18 cellular contexts compared by ENCODE assay signal in the genomic region with DNA sequence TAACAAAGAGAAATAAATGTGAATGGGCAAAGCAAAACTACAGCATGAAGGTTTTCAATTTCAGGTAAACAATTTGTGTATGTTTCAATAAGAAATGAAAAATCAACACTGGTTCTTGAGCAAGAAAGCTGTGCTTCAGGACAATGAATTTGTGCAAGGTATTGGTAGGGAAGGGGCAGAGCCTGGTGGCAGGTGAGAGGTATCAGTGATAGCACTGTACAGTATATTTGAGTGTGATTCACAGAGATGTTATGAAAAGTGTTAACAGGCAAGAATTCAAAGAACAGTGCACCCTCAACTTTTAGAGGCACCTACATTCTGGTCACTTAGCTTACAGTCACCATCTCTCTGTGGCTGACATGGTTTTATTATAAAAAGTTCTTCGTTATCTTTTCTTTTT. TPM values are rescaled to one million over a fixed set of nuclear protein-coding genes. Genes with fewer than 3 reads are reported as not detected.
DNase-seq lines count a peak whose midpoint lies in the region; ATAC-seq and TF ChIP-seq lines count a peak whose summit lies in the region.
"Had no signal": no experiment of that assay in that cellular context is flagged by ENCODE, and none has a peak within 500 bp of the region (broad histone marks: within the 10 kb centered on the region; RNA-seq: fewer than 3 reads in every experiment).

No MANE protein-coding gene starts in this region.

- H3K9me3 Mint-ChIP-seq in nephron (no peaks in the 10 kb centered on the region), HFFc6 (no peaks in the 10 kb centered on the region)
- H3K9me3 Mint-ChIP-seq: CD4-positive, CD25-positive, alpha-beta regulatory T cell had no signal

- intact Hi-C loops in left ventricle myocardium inferior (cut with micrococcal nuclease) (no loop called here), Right ventricle myocardium inferior (cut with DNase I) (no loop called here), colonic mucosa (cut with DNase I) (no loop called here)

- H3K36me3 ChIP-seq in left ventricle myocardium inferior: no peaks in the 10 kb centered on the region
- no peaks in the 10 kb centered on the region for H3K36me3 ChIP-seq in colonic mucosa

- H3K36me3 Mint-ChIP-seq in nephron (ENCODE audit: low read depth) (no peaks in the 10 kb centered on the region), HFFc6 (ENCODE audit: low read depth) (no peaks in the 10 kb centered on the region)
- H3K36me3 Mint-ChIP-seq: CD4-positive, CD25-positive, alpha-beta regulatory T cell had no signal

- H3K27ac ChIP-seq in left ventricle myocardium inferior (replicated peaks) (peak overlapping the region; percentile 59), colonic mucosa (peak overlapping the region; percentile 71)
- H3K27ac ChIP-seq: GM23248 had no signal

- H3K4me1 Mint-ChIP-seq in nephron (peaks cover 49% of the 10 kb centered on the region), HFFc6 (ENCODE audit: low read depth) (peaks cover 23% of the 10 kb centered on the region)

- ATAC-seq in Right ventricle myocardium inferior (no peak), GM21447 (IDR thresholded peaks at IDR 0.05; ENCODE audit: unreplicated experiment) (no peak), HG03039 (IDR thresholded peaks at IDR 0.05; ENCODE audit: unreplicated experiment) (no peak)
- ATAC-seq: HCT116 had no signal

- no peak overlapping the region for H3K9ac ChIP-seq in colonic mucosa (ENCODE audit: low read depth in 2 of 2, low read length in 2 of 2)
- H3K9ac ChIP-seq: GM23248 had no signal

- H3K4me1 ChIP-seq in left ventricle myocardium inferior: peaks cover 70% of the 10 kb centered on the region
- H3K4me1 ChIP-seq in colonic mucosa: peaks cover 7% of the 10 kb centered on the region

- no peak overlapping the region for H3K4me3 Mint-ChIP-seq in nephron
- no peak overlapping the region for H3K4me3 Mint-ChIP-seq in HFFc6
- H3K4me3 Mint-ChIP-seq: B cell; CD4-positive, CD25-positive, alpha-beta regulatory T cell had no signal

- H3K27me3 ChIP-seq in left ventricle myocardium inferior (ENCODE audit: low read depth) (no peaks in the 10 kb centered on the region), colonic mucosa (no peaks in the 10 kb centered on the region)

- H3K27ac Mint-ChIP-seq in nephron: peak overlapping the region; percentile 51 to 73 (median 61)
- H3K27ac Mint-ChIP-seq in HFFc6: no peak overlapping the region
- H3K27ac Mint-ChIP-seq: B cell; CD4-positive, CD25-positive, alpha-beta regulatory T cell had no signal

- no peak overlapping the region for H3K4me3 ChIP-seq in left ventricle myocardium inferior
- H3K4me3 ChIP-seq in colonic mucosa: no peak overlapping the region
- H3K4me3 ChIP-seq: GM23248 had no signal

- H3K9me3 ChIP-seq in left ventricle myocardium inferior (replicated peaks) (no peaks in the 10 kb centered on the region), colonic mucosa (no peaks in the 10 kb centered on the region)

- TF ChIP-seq CTCF in left ventricle myocardium inferior (IDR thresholded peaks at IDR 0.05; ENCODE audit: borderline replicate concordance) (no peak), colonic mucosa (IDR thresholded peaks at IDR 0.05) (no peak), nephron (IDR thresholded peaks at IDR 0.05; ENCODE audit: unreplicated experiment in 3 of 3) (no peak), HFFc6 (IDR thresholded peaks at IDR 0.05) (no peak)

- DNase-seq in left ventricle myocardium inferior (no peak), Right ventricle myocardium inferior (ENCODE audit: missing footprints) (no peak), colonic mucosa (no peak), HFFc6 (no peak), NCI-H82 treated with DMSO at 0.1 percent for 48 hours (lab: John Stamatoyannopoulos, UW; ENCODE audit: unreplicated experiment) (no peak)
- DNase-seq: CD4-positive, CD25-positive, alpha-beta regulatory T cell; COR-L47; GM23248; KBM-7; NCI-H1105; NCI-H1694; NK-92 treated with Interleukin-12 subunit alpha and Interleukin-12 subunit beta, amount 100 ng/mL, for 24 hours; SHP77 had no signal

- no peaks in the 10 kb centered on the region for H3K27me3 Mint-ChIP-seq in nephron (ENCODE audit: low read depth)
- H3K27me3 Mint-ChIP-seq in HFFc6 (ENCODE audit: insufficient read depth): no peaks in the 10 kb centered on the region
- H3K27me3 Mint-ChIP-seq: B cell; CD4-positive, CD25-positive, alpha-beta regulatory T cell had no signal

RNA-seq across cellular contexts. Expression of a gene that starts 25.7 kb away (rescaled TPM):
- 72.6 TPM for total RNA-seq in left ventricle myocardium inferior
- total RNA-seq in Right ventricle myocardium inferior: 74.1 TPM
- 10 to 100 TPM; 53.0 to 85.7 TPM for total RNA-seq in colonic mucosa
- 10 to 100 TPM; 20.4 to 28.0 (median 23.3) TPM for total RNA-seq in HFFc6 (2021; fragmentation: NEBNext Ultra II Directional; extraction: Animal tissue kit (Norgen Biotek cat#: 25700))
